1 cellular context compared by ENCODE assay signal in the genomic region with DNA sequence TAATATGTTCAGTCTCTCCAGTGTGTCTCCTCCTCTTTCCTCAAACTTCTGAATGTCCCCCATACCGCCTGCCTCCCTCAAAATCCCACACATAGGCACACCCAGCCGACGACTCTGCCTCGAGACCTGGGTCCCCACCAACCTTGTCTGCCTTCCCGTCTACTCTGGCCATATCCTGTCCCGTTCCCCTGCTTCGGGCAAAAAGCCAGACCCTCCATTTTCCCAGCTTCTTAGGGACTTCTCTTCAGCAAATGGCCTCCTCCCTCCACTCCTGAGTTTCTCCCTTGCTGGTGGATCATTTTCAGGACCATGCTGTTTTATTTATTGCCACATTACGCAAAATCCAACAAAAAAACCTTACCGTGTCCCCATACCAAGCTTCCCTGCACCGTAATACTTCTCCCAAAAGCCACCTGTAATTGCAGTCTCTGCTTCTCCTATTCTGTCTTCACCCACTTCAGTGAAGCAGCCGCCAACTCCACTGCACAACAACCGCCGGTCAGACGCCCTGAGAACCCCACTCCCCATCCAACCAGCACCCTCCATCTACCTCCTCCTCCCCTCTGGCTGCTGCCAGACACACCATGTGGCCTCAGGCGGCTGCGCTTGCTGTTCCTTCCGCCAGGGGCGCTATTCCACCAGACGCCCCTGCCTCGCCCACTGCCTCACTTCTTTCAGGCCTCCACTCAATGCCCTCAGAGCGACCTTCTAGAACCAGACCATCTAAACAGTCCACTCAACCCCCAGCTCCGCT.
A peak's percentile ranks its signal among the peaks of the same experiment; 100 is the strongest.
TF ChIP-seq lines count a peak whose summit lies in the region.

No MANE protein-coding gene starts in this region.

TF ChIP-seq in K562, 482 proteins besides CTCF, POLR2A, EP300 and RAD21 (continued from another document):
- TF ChIP-seq MGA (IDR thresholded peaks at IDR 0.05), result 0 out of 2 replicates have a peak, but pooled peaks have one; percentile 19
- TF ChIP-seq ZNF696 (CRISPR knock-in tag; conservative IDR thresholded peaks at IDR 0.05), result no peak
- TF ChIP-seq EP400 (IDR thresholded peaks at IDR 0.05), result peak; percentile 31; the same call in 1 of the 2 replicates
- TF ChIP-seq NCOA4 (IDR thresholded peaks at IDR 0.05; ENCODE audit: partially characterized antibody), result no peak
- TF ChIP-seq ZBTB7A (IDR thresholded peaks at IDR 0.05; ENCODE audit: borderline replicate concordance, control insufficient read depth, low read depth, low read length), result peak; percentile 97
- peak; percentile 82 for TF ChIP-seq MYC (IDR thresholded peaks at IDR 0.05; ENCODE audit: low read depth, low read length)
- no peak for TF ChIP-seq MYC (CRISPR knock-in tag; IDR thresholded peaks at IDR 0.05; ENCODE audit: borderline replicate concordance, low read depth)
- TF ChIP-seq ZBTB8A (IDR thresholded peaks at IDR 0.05; ENCODE audit: partially characterized antibody), result no peak
- 0 out of 4 replicates have a peak, but pooled peaks of 1 of the 2 experiments have one; percentile 26 for TF ChIP-seq MNT (conservative IDR thresholded peaks at IDR 0.05)
- no peak for TF ChIP-seq TAL1 (IDR thresholded peaks at IDR 0.05)
